ENCODE assay signal across 23 cellular contexts in genomic region chr14:98242903-98243302, GRCh38.
DNase-seq lines count a peak whose midpoint lies in the region; ATAC-seq, FAIRE-seq and TF ChIP-seq lines count a peak whose summit lies in the region.
"Had no signal": no experiment of that assay in that cellular context is flagged by ENCODE, and none has a peak within 500 bp of the region (broad histone marks: within the 10 kb centered on the region; RNA-seq: fewer than 3 reads in every experiment).

No MANE protein-coding gene starts in this region.

- no peak overlapping the region for H2BK12ac ChIP-seq in H1 (ENCODE audit: low read depth, low read length)

- H3K79me1 ChIP-seq in H1 (ENCODE audit: low read depth, low read length), result no peaks in the 10 kb centered on the region

- TF ChIP-seq POLR2A in HepG2 (IDR thresholded peaks at IDR 0.05; ENCODE audit: insufficient read depth in 1 of 2, low read depth in 2 of 2, low read length in 2 of 2) (no peak), right lobe of liver (IDR thresholded peaks at IDR 0.05) (no peak), H1 (IDR thresholded peaks at IDR 0.05; ENCODE audit: control extremely low read depth in 1 of 2, low read depth in 2 of 2, low read length in 2 of 2) (no peak)

- intact Hi-C loops in HepG2 (cut with micrococcal nuclease; ENCODE audit: unreplicated experiment), result no loop called here
- intact Hi-C loops in right lobe of liver (cut with DNase I), result no loop called here
- intact Hi-C loops in mucosa of descending colon (cut with DNase I, micrococcal nuclease), result no loop called here

- H4K91ac ChIP-seq in H1 (replicated peaks; ENCODE audit: insufficient read length, low read length), result no peak overlapping the region

- FAIRE-seq in HepG2 (lab: Jason Lieb, UNC) (no peak), H1 (lab: Jason Lieb, UNC) (no peak)
- FAIRE-seq: A204.1, GM12878, GM19239 had no signal

- H3K9ac ChIP-seq in HepG2 (ENCODE audit: insufficient read depth, low read depth, low read length) (no peak overlapping the region), H1 (replicated peaks in 1 of 4; ENCODE audit: extremely low read depth in 1 of 4, low read depth in 3 of 4, low read length in 3 of 4) (no peak overlapping the region)
- H3K9ac ChIP-seq: BLaER1, GM23248 had no signal

- TF ChIP-seq RAD21 in HepG2 (CRISPR knock-in tag; IDR thresholded peaks at IDR 0.05) (no peak), H1 (IDR thresholded peaks at IDR 0.05 in 1 of 2, conservative IDR thresholded peaks at IDR 0.05 in 1 of 2; ENCODE audit: low read depth in 2 of 2, low read length in 2 of 2) (no peak)

- H2BK5ac ChIP-seq in H1 (ENCODE audit: low read depth, low read length), result no peak overlapping the region

- H3K4me2 ChIP-seq in HepG2 (ENCODE audit: low read depth, low read length), result no peak overlapping the region
- H3K4me2 ChIP-seq in H1 (ENCODE audit: insufficient read depth in 1 of 2, low read depth in 2 of 2, low read length in 2 of 2), result no peak overlapping the region
- H3K4me2 ChIP-seq: BLaER1 had no signal

- H3K27me3 ChIP-seq in HepG2 (ENCODE audit: control insufficient read depth in 1 of 2, insufficient read depth in 2 of 2, low read length in 2 of 2) (no peaks in the 10 kb centered on the region), right lobe of liver (no peaks in the 10 kb centered on the region), H1 (replicated peaks in 1 of 4; ENCODE audit: control insufficient read depth in 3 of 4, extremely low read depth in 1 of 4, insufficient read depth in 3 of 4, low read length in 3 of 4) (no peaks in the 10 kb centered on the region)
- H3K27me3 ChIP-seq: BLaER1 had no signal

- H3K4me3 ChIP-seq in HepG2 (replicated peaks in 1 of 3; ENCODE audit: insufficient read depth in 1 of 3, low read depth in 2 of 3, low read length in 3 of 3) (no peak overlapping the region), right lobe of liver (no peak overlapping the region), H1 (ENCODE audit: extremely low read depth in 1 of 4, insufficient read depth in 2 of 4, low read depth in 3 of 4, low read length in 4 of 4) (no peak overlapping the region), mucosa of descending colon (no peak overlapping the region)
- H3K4me3 ChIP-seq: BLaER1, GM12878, GM23248 had no signal

- H3K9me3 ChIP-seq in HepG2 (ENCODE audit: low read length) (peaks cover 21% of the 10 kb centered on the region), right lobe of liver (no peaks in the 10 kb centered on the region), H1 (ENCODE audit: insufficient read depth in 2 of 2, low read depth in 1 of 2, low read length in 1 of 2) (peaks cover 0 to 1% of the 10 kb centered on the region in 2 experiments; a peak in 2 of 4 replicates), mucosa of descending colon (no peaks in the 10 kb centered on the region)
- H3K9me3 ChIP-seq: BLaER1, Caco-2 had no signal

- TF ChIP-seq CTCF in HepG2 (CRISPR knock-in tag; IDR thresholded peaks at IDR 0.05), result no peak
- TF ChIP-seq CTCF in right lobe of liver (IDR thresholded peaks at IDR 0.05), result no peak
- TF ChIP-seq CTCF in H1 (IDR thresholded peaks at IDR 0.05; ENCODE audit: control extremely low read depth in 1 of 3, insufficient read depth in 1 of 3, low read depth in 1 of 3, low read length in 3 of 3), result no peak
- TF ChIP-seq CTCF in mucosa of descending colon (IDR thresholded peaks at IDR 0.05), result no peak

- H2BK15ac ChIP-seq in H1 (ENCODE audit: low read length), result no peak overlapping the region

- CTCF ChIA-PET in HepG2 (lab: Yijun Ruan, JAX; ENCODE audit: low intra/inter-chr PET ratio, low total read pairs), result interaction anchor here (0.5 kb wide), 1 partner anchor 25 kb away, joined by 3 read pairs; no protein-coding TSS in a partner anchor
- CTCF ChIA-PET in H1 (lab: Charles Lee; ENCODE audit: partially characterized antibody), result interaction anchor here (0.6 kb wide), 1 partner anchor 1184 kb away, joined by 3 read pairs; no protein-coding TSS in a partner anchor

- H2BK120ac ChIP-seq in H1 (replicated peaks; ENCODE audit: low read depth, low read length), result no peak overlapping the region

- no peak for ATAC-seq in HepG2
- ATAC-seq in right lobe of liver, result no peak
- ATAC-seq in mucosa of descending colon, result peak; percentile 34
- no peak for ATAC-seq in HG02981 (IDR thresholded peaks at IDR 0.05; ENCODE audit: unreplicated experiment)
- no peak for ATAC-seq in HG02798 (IDR thresholded peaks at IDR 0.05; ENCODE audit: poor library complexity, unreplicated experiment)
- ATAC-seq: CD8-positive, alpha-beta T cell; GM12878; HCT116 had no signal

- DNase-seq in HepG2 (ENCODE audit: low spot score) (no peak), right lobe of liver (no peak), H1 (ENCODE audit: low read depth in 1 of 2, low spot score in 2 of 2) (no peak), mucosa of descending colon (peak in 2 of 3 donors; percentile 21 to 39), dermis blood vessel endothelial cell (no peak)
- DNase-seq: Caco-2; CD4-positive, CD25-positive, alpha-beta regulatory T cell; CD8-positive, alpha-beta T cell; DMS153; EL; GDM1; GM23248; H9; HFFc6 had no signal

- no peak for TF ChIP-seq EP300 in HepG2 (IDR thresholded peaks at IDR 0.05; ENCODE audit: low read depth in 2 of 2, low read length in 2 of 2)
- no peak for TF ChIP-seq EP300 in HepG2 (CRISPR knock-in tag; IDR thresholded peaks at IDR 0.05; ENCODE audit: borderline replicate concordance)
- no peak for TF ChIP-seq EP300 in H1 (IDR thresholded peaks at IDR 0.05; ENCODE audit: borderline replicate concordance in 1 of 2, low read depth in 2 of 2, low read length in 2 of 2)

- no peak overlapping the region for H4K8ac ChIP-seq in H1 (ENCODE audit: extremely low read depth, insufficient read depth, low read length)

- peak overlapping the region; percentile 71 for H3K4ac ChIP-seq in H1 (replicated peaks; ENCODE audit: insufficient read length, low read depth, low read length)

- no peak overlapping the region for H2BK20ac ChIP-seq in H1 (ENCODE audit: low read length)

- H2AFZ ChIP-seq in HepG2 (ENCODE audit: low read length) (no peak overlapping the region), H1 (ENCODE audit: low read length) (no peak overlapping the region)
- H2AFZ ChIP-seq: GM23248 had no signal

- H3K79me2 ChIP-seq in HepG2 (ENCODE audit: insufficient read depth, low read length) (no peaks in the 10 kb centered on the region), H1 (ENCODE audit: control insufficient read depth in 1 of 2, insufficient read depth in 2 of 2, low read length in 2 of 2) (no peaks in the 10 kb centered on the region)

- H3K27ac ChIP-seq in HepG2 (ENCODE audit: extremely low read length, insufficient read depth, low read length) (no peak overlapping the region), right lobe of liver (no peak overlapping the region), H1 (ENCODE audit: low read depth, low read length) (no peak overlapping the region)
- H3K27ac ChIP-seq: 22Rv1, BLaER1, C4-2B, GM23248 had no signal

- 5% methylated on average over 6 of the region's 6 CpGs for WGBS in HepG2 (ENCODE audit: low lambda C conversion rate)
- 46% methylated on average over 6 of the region's 6 CpGs for WGBS in right lobe of liver (ENCODE audit: insufficient coverage, low coverage, low lambda C conversion rate, missing lambda C conversion rate)
- WGBS in H1 (ENCODE audit: extremely low coverage in 1 of 2, insufficient coverage in 1 of 2, insufficient read length in 1 of 2, insufficient replicate concordance in 2 of 2, low coverage in 1 of 2, low lambda C conversion rate in 2 of 2, missing lambda C conversion rate in 1 of 2), 2 experiments, result 95% methylated on average over 6 of the region's 6 CpGs; no CpG with 5 or more reads in 1 of the 2 experiments

- no peak overlapping the region for H3K18ac ChIP-seq in H1 (ENCODE audit: extremely low read depth, low read length)

- H3K14ac ChIP-seq in H1 (ENCODE audit: insufficient read length), result no peak overlapping the region

- H3K23ac ChIP-seq in H1 (ENCODE audit: insufficient read length), result no peak overlapping the region

- BruUV-seq in HepG2 (replicated peaks; lab: Mats Ljungman, UMichigan), result no TSS peak

- in situ Hi-C loops in HepG2 (cut with HindIII; ENCODE audit: extremely low pct_ligation_motif_present, low pct_unique_long_range_greater_than_20kb), result no loop called here

- no peaks in the 10 kb centered on the region for H3K23me2 ChIP-seq in H1 (ENCODE audit: low read depth, low read length)

- H4K5ac ChIP-seq in H1 (ENCODE audit: insufficient read length, low read depth, low read length), result no peak overlapping the region

- H3K36me3 ChIP-seq in HepG2 (replicated peaks in 1 of 2; ENCODE audit: control insufficient read depth in 1 of 2, insufficient read depth in 2 of 2, low read length in 2 of 2) (no peaks in the 10 kb centered on the region), right lobe of liver (no peaks in the 10 kb centered on the region), H1 (ENCODE audit: control insufficient read depth in 2 of 4, insufficient read depth in 4 of 4, low read length in 3 of 4) (no peaks in the 10 kb centered on the region), mucosa of descending colon (ENCODE audit: low read depth) (no peaks in the 10 kb centered on the region)
- H3K36me3 ChIP-seq: BLaER1 had no signal

- H4K20me1 ChIP-seq in HepG2 (ENCODE audit: insufficient read depth, low read length), result no peaks in the 10 kb centered on the region
- no peaks in the 10 kb centered on the region for H4K20me1 ChIP-seq in H1 (replicated peaks in 1 of 2; ENCODE audit: control insufficient read depth in 1 of 2, insufficient read depth in 2 of 2, low read length in 2 of 2)
- H4K20me1 ChIP-seq: BLaER1 had no signal

- H3K4me1 ChIP-seq in HepG2 (ENCODE audit: insufficient read depth, low read length) (no peaks in the 10 kb centered on the region), right lobe of liver (no peaks in the 10 kb centered on the region), H1 (replicated peaks in 1 of 4; ENCODE audit: control insufficient read depth in 3 of 4, insufficient read depth in 4 of 4, low read length in 3 of 4) (no peaks in the 10 kb centered on the region), mucosa of descending colon (ENCODE audit: low read depth) (peaks cover 11% of the 10 kb centered on the region)
- H3K4me1 ChIP-seq: BLaER1, Caco-2 had no signal

- no peak overlapping the region for H3K56ac ChIP-seq in H1 (replicated peaks; ENCODE audit: insufficient read length, low read depth, low read length)

- POLR2A ChIA-PET in HepG2 (lab: Yijun Ruan, JAX) (no interaction called here), H1 (lab: Charles Lee; ENCODE audit: partially characterized antibody) (no interaction called here)

- no peak overlapping the region for H2AK5ac ChIP-seq in H1 (ENCODE audit: low read depth, low read length)

Comparison
In these comparisons a context has a peak if more than half of its experiments do, and no peak if none do; other contexts are left out.
1. DNase-seq: peak in mucosa of descending colon (2 of 3); none in HepG2 (single experiment), right lobe of liver (0 of 3), H1 (0 of 2) and dermis blood vessel endothelial cell (single experiment).